Comparison of ENCODE assay signal across 7 cellular contexts in genomic region chr12:78864483-78865296, GRCh38. TPM values are rescaled to one million over a fixed set of nuclear protein-coding genes. Genes with fewer than 3 reads are reported as not detected.
DNase-seq lines count a peak whose midpoint lies in the region; ATAC-seq and TF ChIP-seq lines count a peak whose summit lies in the region.

Gene SYT1 (plus strand): TSS chr12:78864774.

- TF ChIP-seq POLR2A in tibial nerve (IDR thresholded peaks at IDR 0.05), result no peak

- no peak within 1 kb of the TSS for H3K27ac ChIP-seq in lung (ENCODE audit: low read depth in 1 of 2, low read length in 1 of 2)
- peak within 1 kb of the TSS in 3 of 4 donors; percentile 21 to 71 (median 46) for H3K27ac ChIP-seq in tibial nerve

- H3K27me3 ChIP-seq in lung (ENCODE audit: control insufficient read depth, insufficient read depth) (no peaks in the 10 kb centered on the region), tibial nerve (no peaks in the 10 kb centered on the region)

- H3K36me3 ChIP-seq in lung (ENCODE audit: control insufficient read depth in 2 of 2, insufficient read depth in 2 of 2, low read length in 2 of 2) (no peaks in the 10 kb centered on the region), tibial nerve (no peaks in the 10 kb centered on the region)

- DNase-seq in NCI-H748 treated with DMSO at 0.1 percent for 48 hours (lab: John Stamatoyannopoulos, UW) (peak; percentile 95), ecto neural progenitor cell (ENCODE audit: low spot score) (peak; percentile 95), lung (ENCODE audit: low spot score) (peak; percentile 29), tibial nerve (ENCODE audit: low spot score in 2 of 2) (peak; percentile 22 to 36)
- DNase-seq in stimulated activated CD4-positive, alpha-beta T cell treated with anti-CD3 and anti-CD28 coated beads, Interleukin-2, amount 100 ng/mL, for 24 hours, result no peak

- peaks cover 0 to 3% of the 10 kb centered on the region in 2 donors for H3K9me3 ChIP-seq in lung (ENCODE audit: control insufficient read depth in 2 of 2, insufficient read depth in 1 of 2, low read length in 1 of 2)
- no peaks in the 10 kb centered on the region for H3K9me3 ChIP-seq in tibial nerve

- peak; percentile 23 for ATAC-seq in GM18511 (IDR thresholded peaks at IDR 0.05; ENCODE audit: unreplicated experiment)
- ATAC-seq in HG03196 (IDR thresholded peaks at IDR 0.05; ENCODE audit: unreplicated experiment), result peak; percentile 25
- ATAC-seq in lung (ENCODE audit: insufficient read depth, low FRiP score), result peak; percentile 51

- WGBS in lung, 2 donors, result 4% methylated on average over 44 of the region's 45 CpGs
- 2% methylated on average over 22 to 26 of the region's 45 CpGs for WGBS in tibial nerve, 2 donors

- H3K4me1 ChIP-seq in lung (ENCODE audit: control insufficient read depth in 2 of 2, insufficient read depth in 2 of 2, low read length in 2 of 2) (peaks cover 0 to 6% of the 10 kb centered on the region in 2 donors), tibial nerve (peaks cover 0 to 26% (median 10%) of the 10 kb centered on the region in 4 donors)

- no peak for TF ChIP-seq EP300 in tibial nerve (IDR thresholded peaks at IDR 0.05)

- H3K4me3 ChIP-seq in lung, result peak within 1 kb of the TSS; percentile 32
- peak within 1 kb of the TSS; percentile 39 to 63 (median 52) for H3K4me3 ChIP-seq in tibial nerve

- TF ChIP-seq CTCF in lung (IDR thresholded peaks at IDR 0.05; ENCODE audit: control extremely low read depth, extremely low read depth) (no peak), tibial nerve (IDR thresholded peaks at IDR 0.05) (no peak)

RNA-seq across cellular contexts. Expression of gene SYT1, which starts in this region (rescaled TPM):
- 1 to 10 TPM in 1 of 2 donors, under 1 TPM in 1; 0.77 to 3.2 TPM for total RNA-seq in lung
- polyA plus RNA-seq in lung, result under 1 TPM; 0.05 to 0.16 TPM
- 10 to 100 TPM in 1 of 4 donors, 1 to 10 TPM in 3; 1.8 to 10.3 (median 4.7) TPM for total RNA-seq in tibial nerve

Comparison
In these comparisons a context has a peak if more than half of its experiments do, and no peak if none do; other contexts are left out.
1. DNase-seq: peak in NCI-H748 treated with DMSO at 0.1 percent for 48 hours (single experiment), ecto neural progenitor cell (single experiment), lung (single experiment) and tibial nerve (2 of 2); none in stimulated activated CD4-positive, alpha-beta T cell treated with anti-CD3 and anti-CD28 coated beads, Interleukin-2, amount 100 ng/mL, for 24 hours (0 of 2).
2. H3K27ac ChIP-seq: peak in tibial nerve (3 of 4); none in lung (0 of 2).
3. Peak in every context shown above with its lines, with median percentiles within 50 percentile points of each other: ATAC-seq.